Comparison of ENCODE assay signal across 16 cellular contexts in genomic region chr15:71577071-71577470, GRCh38.
DNase-seq lines count a peak whose midpoint lies in the region.
"Had no signal": no experiment of that assay in that cellular context is flagged by ENCODE, and none has a peak within 500 bp of the region (broad histone marks: within the 10 kb centered on the region; RNA-seq: fewer than 3 reads in every experiment).

No MANE protein-coding gene starts in this region.

- DNase-seq in GM23248 (peak; percentile 50), caudate nucleus (lab: John Stamatoyannopoulos, UW) (no peak), fibroblast of gingiva (ENCODE audit: low read depth) (peak; percentile 25), neuronal stem cell (ENCODE audit: low spot score) (no peak), hypothalamus (lab: John Stamatoyannopoulos, UW) (no peak), HK-2 (ENCODE audit: unreplicated experiment) (no peak), CD1c-positive myeloid dendritic cell (ENCODE audit: extremely low spot score) (no peak), HuH-7.5 (ENCODE audit: low spot score) (no peak)
- DNase-seq: CD8-positive, alpha-beta T cell; COR-L47; DMS153; DMS79 treated with DMSO at 0.1 percent for 48 hours; EL; H7 had no signal

- H3K4me3 ChIP-seq in GM23248 (no peak overlapping the region), neuronal stem cell (ENCODE audit: low read length in 2 of 2) (no peak overlapping the region)
- H3K4me3 ChIP-seq: GM23338 had no signal

- H3K23ac ChIP-seq in neuronal stem cell (ENCODE audit: low read depth, low read length, poor library complexity), result no peak overlapping the region

- no peaks in the 10 kb centered on the region for H3K27me3 ChIP-seq in GM23248 (replicated peaks; ENCODE audit: insufficient read depth)
- no peaks in the 10 kb centered on the region for H3K27me3 ChIP-seq in neuronal stem cell (ENCODE audit: control insufficient read depth in 3 of 3, insufficient read depth in 3 of 3, low read depth in 1 of 3, low read length in 3 of 3)

- no peak overlapping the region for H3K4me2 ChIP-seq in GM23248 (ENCODE audit: unreplicated experiment)
- H3K4me2 ChIP-seq in neuronal stem cell (ENCODE audit: insufficient read depth, low read length, poor library complexity, severe bottlenecking), result no peak overlapping the region
- H3K4me2 ChIP-seq: GM23338 had no signal

- H3K9ac ChIP-seq in GM23248 (no peak overlapping the region), neuronal stem cell (ENCODE audit: low read depth, low read length, poor library complexity) (no peak overlapping the region)

- H2BK120ac ChIP-seq in neuronal stem cell (ENCODE audit: low read depth, low read length), result no peak overlapping the region

- no peak overlapping the region for H4K8ac ChIP-seq in neuronal stem cell (ENCODE audit: low read depth, low read length)

- H3K18ac ChIP-seq in neuronal stem cell (ENCODE audit: low read length), result no peak overlapping the region

- no peaks in the 10 kb centered on the region for H3K79me2 ChIP-seq in GM23248 (ENCODE audit: insufficient read depth)

- H3K4me1 ChIP-seq in GM23248 (ENCODE audit: insufficient read depth), result peaks cover 16% of the 10 kb centered on the region
- peaks cover 0 to 3% of the 10 kb centered on the region in 2 donors for H3K4me1 ChIP-seq in neuronal stem cell (ENCODE audit: control insufficient read depth in 2 of 2, insufficient read depth in 1 of 2, low read depth in 1 of 2, low read length in 2 of 2)

- H3K36me3 ChIP-seq in GM23248 (ENCODE audit: low read depth), result no peaks in the 10 kb centered on the region; the same call in 1 of the 2 replicates
- H3K36me3 ChIP-seq in neuronal stem cell (replicated peaks in 1 of 2; ENCODE audit: control insufficient read depth in 2 of 2, insufficient read depth in 2 of 2, low read length in 2 of 2), result no peaks in the 10 kb centered on the region

- no peak overlapping the region for H3K4ac ChIP-seq in neuronal stem cell (ENCODE audit: low read length)

- no peak overlapping the region for H2BK15ac ChIP-seq in neuronal stem cell (ENCODE audit: low read length)

- no peaks in the 10 kb centered on the region for H4K20me1 ChIP-seq in GM23248 (ENCODE audit: insufficient read depth)

- H2BK5ac ChIP-seq in neuronal stem cell (ENCODE audit: low read length), result no peak overlapping the region

- H3K9me3 ChIP-seq in GM23248 (ENCODE audit: low read depth) (no peaks in the 10 kb centered on the region), neuronal stem cell (replicated peaks in 1 of 2; ENCODE audit: control insufficient read depth in 2 of 2, insufficient read depth in 1 of 2, low read depth in 1 of 2, low read length in 2 of 2) (no peaks in the 10 kb centered on the region)

- H2AFZ ChIP-seq in GM23248, result no peak overlapping the region
- H2AFZ ChIP-seq in neuronal stem cell (ENCODE audit: low read length), result peak overlapping the region; percentile 34
- H2AFZ ChIP-seq: GM23338 had no signal

- no peak overlapping the region for H3K14ac ChIP-seq in neuronal stem cell (ENCODE audit: low read length)

- H3K9me2 ChIP-seq in GM23248 (ENCODE audit: insufficient read depth), result no peaks in the 10 kb centered on the region

- 18 to 24% methylated on average over 2 of the region's 2 CpGs for WGBS in GM23248 (ENCODE audit: low coverage in 1 of 2, low lambda C conversion rate in 2 of 2, missing lambda C conversion rate in 2 of 2), 2 experiments
- WGBS in neuronal stem cell (ENCODE audit: extremely low coverage in 2 of 2, insufficient read length in 2 of 2, insufficient replicate concordance in 1 of 2), 2 donors, result no CpG with 5 or more reads among the region's 2 CpGs

- H2BK12ac ChIP-seq in neuronal stem cell (ENCODE audit: low read length), result no peak overlapping the region

- no peak overlapping the region for H4K91ac ChIP-seq in neuronal stem cell (ENCODE audit: low read depth, low read length, poor library complexity)

- no peak overlapping the region for H2AK5ac ChIP-seq in neuronal stem cell (ENCODE audit: low read depth, low read length)

- no peaks in the 10 kb centered on the region for H3K79me1 ChIP-seq in neuronal stem cell (ENCODE audit: low read depth, low read length)

- in situ Hi-C loops in GM23248 (cut with MboI), result no loop called here

- H3K27ac ChIP-seq in GM23248 (no peak overlapping the region), caudate nucleus (ENCODE audit: low read depth, low read length) (peak overlapping the region; percentile 44), neuronal stem cell (replicated peaks; ENCODE audit: low read length) (no peak overlapping the region)
- H3K27ac ChIP-seq: C4-2B had no signal

- H3F3A ChIP-seq in GM23248 (ENCODE audit: insufficient read depth), result peaks cover 14% of the 10 kb centered on the region; the same call in 1 of the 2 replicates

Comparison
In these comparisons a context has a peak if more than half of its experiments do, and no peak if none do; other contexts are left out.
1. DNase-seq: peak in GM23248 (single experiment) and fibroblast of gingiva (single experiment); none in caudate nucleus (0 of 61), neuronal stem cell (single experiment), hypothalamus (0 of 51), HK-2 (single experiment), CD1c-positive myeloid dendritic cell (single experiment) and HuH-7.5 (single experiment).